13 cellular contexts compared by ENCODE assay signal in the genomic region with DNA sequence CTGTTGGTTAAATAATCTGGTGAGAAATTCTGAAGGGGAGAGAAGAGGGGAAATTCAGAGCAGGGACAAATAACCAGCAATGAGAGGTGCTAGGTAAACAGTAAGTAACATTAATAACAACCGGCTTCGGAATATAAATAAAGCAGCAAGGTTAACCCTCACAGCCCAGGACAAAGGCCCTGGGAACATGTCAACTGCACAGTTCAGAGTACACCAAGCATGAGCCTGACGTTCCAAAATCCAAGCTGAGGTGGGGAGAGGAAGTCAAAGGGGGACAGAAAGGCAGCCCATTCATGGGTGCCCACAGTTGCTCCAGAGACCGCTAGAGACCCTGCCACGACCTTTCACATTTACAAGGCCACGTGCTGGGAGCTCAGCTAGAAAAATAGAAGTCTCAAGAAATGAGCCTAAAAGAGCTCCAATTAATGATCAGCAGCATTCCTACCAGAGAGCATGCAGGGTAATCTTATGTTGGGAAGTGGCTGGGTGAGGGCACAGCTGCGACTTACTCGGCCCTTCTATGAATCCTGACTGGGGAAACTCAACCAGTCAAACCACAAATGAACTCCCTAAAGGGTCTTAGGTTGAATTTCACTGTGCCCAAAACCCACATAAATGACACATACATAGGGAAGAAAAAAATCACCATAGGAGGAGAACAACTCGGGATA. TPM values are rescaled to one million over a fixed set of nuclear protein-coding genes. Genes with fewer than 3 reads are reported as not detected.
DNase-seq lines count a peak whose midpoint lies in the region; ATAC-seq and TF ChIP-seq lines count a peak whose summit lies in the region.
"Had no signal": no experiment of that assay in that cellular context is flagged by ENCODE, and none has a peak within 500 bp of the region (broad histone marks: within the 10 kb centered on the region; RNA-seq: fewer than 3 reads in every experiment).

No MANE protein-coding gene starts in this region.

- DNase-seq in activated CD4-positive, alpha-beta T cell treated with anti-CD3 and anti-CD28 coated beads for 36 hours, result no peak
- no peak for DNase-seq in activated CD4-positive, alpha-beta T cell treated with anti-CD3 and anti-CD28 coated beads for 1 hour
- DNase-seq in activated naive CD8-positive, alpha-beta T cell treated with anti-CD3 and anti-CD28 coated beads for 36 hours, result no peak
- no peak for DNase-seq in mucosa of descending colon
- no peak for DNase-seq in stomach
- no peak for DNase-seq in mucosa of gallbladder (ENCODE audit: low spot score)
- no peak for DNase-seq in nucleus accumbens (lab: John Stamatoyannopoulos, UW)
- DNase-seq: 8988T; activated CD8-positive, alpha-beta memory T cell treated with anti-CD3 and anti-CD28 coated beads, Interleukin-2, amount 50 U/mL, for 48 hours; SK-N-SH; stimulated activated CD4-positive, alpha-beta T cell treated with anti-CD3 and anti-CD28 coated beads, Interleukin-2, amount 100 ng/mL, for 48 hours had no signal

- POLR2A ChIA-PET in activated CD4-positive, alpha-beta T cell treated with anti-CD3 and anti-CD28 coated beads for 36 hours (lab: Charles Lee), result interaction anchor here (0.6 to 1.3 kb wide), 3 partner anchors 9 to 224 kb away, joined by 3 to 6 read pairs (median 3); no protein-coding TSS in a partner anchor

- no peak for TF ChIP-seq CTCF in mucosa of descending colon (IDR thresholded peaks at IDR 0.05)
- TF ChIP-seq CTCF in stomach (IDR thresholded peaks at IDR 0.05), result no peak

- peak overlapping the region; percentile 98 for H3K27ac Mint-ChIP-seq in activated CD4-positive, alpha-beta T cell treated with anti-CD3 and anti-CD28 coated beads for 36 hours
- H3K27ac Mint-ChIP-seq in activated naive CD8-positive, alpha-beta T cell treated with anti-CD3 and anti-CD28 coated beads for 36 hours, result peak overlapping the region; percentile 89

- H3K4me1 ChIP-seq in mucosa of descending colon (ENCODE audit: low read depth) (peaks cover 19% of the 10 kb centered on the region), stomach (peaks cover 0 to 41% (median 21%) of the 10 kb centered on the region in 4 donors)

- TF ChIP-seq EP300 in stomach (IDR thresholded peaks at IDR 0.05), result no peak

- H3K9me3 ChIP-seq in mucosa of descending colon (no peaks in the 10 kb centered on the region), stomach (no peaks in the 10 kb centered on the region)
- H3K9me3 ChIP-seq: SK-N-SH had no signal

- intact Hi-C loops in activated CD4-positive, alpha-beta T cell treated with anti-CD3 and anti-CD28 coated beads for 36 hours (cut with DNase I, micrococcal nuclease), result no loop called here
- intact Hi-C loops in mucosa of descending colon (cut with DNase I, micrococcal nuclease), result no loop called here
- intact Hi-C loops in stomach (cut with DNase I; ENCODE audit: low total_unique reads), result no loop called here

- H3K4me3 Mint-ChIP-seq in activated CD4-positive, alpha-beta T cell treated with anti-CD3 and anti-CD28 coated beads for 36 hours, result peak overlapping the region; percentile 75
- peak overlapping the region; percentile 78 for H3K4me3 Mint-ChIP-seq in activated naive CD8-positive, alpha-beta T cell treated with anti-CD3 and anti-CD28 coated beads for 36 hours

- H3K27me3 Mint-ChIP-seq in activated CD4-positive, alpha-beta T cell treated with anti-CD3 and anti-CD28 coated beads for 36 hours, result no peaks in the 10 kb centered on the region
- H3K27me3 Mint-ChIP-seq in activated naive CD8-positive, alpha-beta T cell treated with anti-CD3 and anti-CD28 coated beads for 36 hours, result no peaks in the 10 kb centered on the region

- no peak overlapping the region for H3K4me3 ChIP-seq in mucosa of descending colon
- peak overlapping the region in 1 of 4 donors; percentile 18 for H3K4me3 ChIP-seq in stomach
- H3K4me3 ChIP-seq: K562 had no signal

- peaks cover 28% of the 10 kb centered on the region for H3K36me3 Mint-ChIP-seq in activated CD4-positive, alpha-beta T cell treated with anti-CD3 and anti-CD28 coated beads for 36 hours (ENCODE audit: low read depth)
- peaks cover 40% of the 10 kb centered on the region for H3K36me3 Mint-ChIP-seq in activated naive CD8-positive, alpha-beta T cell treated with anti-CD3 and anti-CD28 coated beads for 36 hours

- ATAC-seq in activated CD4-positive, alpha-beta T cell treated with anti-CD3 and anti-CD28 coated beads for 36 hours, result no peak
- ATAC-seq in mucosa of descending colon (peak; percentile 61), HG03108 (IDR thresholded peaks at IDR 0.05; ENCODE audit: unreplicated experiment) (no peak)
- ATAC-seq: K562 had no signal

- CTCF ChIA-PET in activated CD4-positive, alpha-beta T cell treated with anti-CD3 and anti-CD28 coated beads for 36 hours (lab: Charles Lee), result interaction anchor here (0.7 to 2.6 kb wide), 5 partner anchors 11 to 412 kb away, joined by 3 to 9 read pairs (median 5); no protein-coding TSS in a partner anchor

- no peaks in the 10 kb centered on the region for H3K36me3 ChIP-seq in mucosa of descending colon (ENCODE audit: low read depth)
- peaks cover 0 to 6% (median 0%) of the 10 kb centered on the region in 4 donors for H3K36me3 ChIP-seq in stomach

- no peaks in the 10 kb centered on the region for H3K27me3 ChIP-seq in stomach

- H3K4me1 Mint-ChIP-seq in activated CD4-positive, alpha-beta T cell treated with anti-CD3 and anti-CD28 coated beads for 36 hours, result peaks cover 61% of the 10 kb centered on the region
- H3K4me1 Mint-ChIP-seq in activated naive CD8-positive, alpha-beta T cell treated with anti-CD3 and anti-CD28 coated beads for 36 hours, result peaks cover 54% of the 10 kb centered on the region

- no peak for TF ChIP-seq POLR2A in stomach (IDR thresholded peaks at IDR 0.05)

- WGBS in stomach, 5 donors, result 41 to 58% (median 54%) methylated on average over 9 of the region's 9 CpGs

- no peaks in the 10 kb centered on the region for H3K9me3 Mint-ChIP-seq in activated CD4-positive, alpha-beta T cell treated with anti-CD3 and anti-CD28 coated beads for 36 hours (ENCODE audit: low read depth)
- no peaks in the 10 kb centered on the region for H3K9me3 Mint-ChIP-seq in activated naive CD8-positive, alpha-beta T cell treated with anti-CD3 and anti-CD28 coated beads for 36 hours

- peak overlapping the region in 4 of 5 donors; percentile 69 to 84 (median 79) for H3K27ac ChIP-seq in stomach

RNA-seq across cellular contexts. Expression of gene UXS1, which starts 55.1 kb away (rescaled TPM):
- total RNA-seq in activated CD4-positive, alpha-beta T cell treated with anti-CD3 and anti-CD28 coated beads for 36 hours, result 10 to 100 TPM; 35.6 to 37.7 TPM
- total RNA-seq in activated naive CD8-positive, alpha-beta T cell treated with anti-CD3 and anti-CD28 coated beads for 36 hours, result 10 to 100 TPM; 43.4 to 44.5 TPM
- 10 to 100 TPM; 26.3 to 39.0 (median 30.7) TPM for total RNA-seq in mucosa of descending colon
- total RNA-seq in stomach, result 100 to 1,000 TPM in 1 of 5 donors, 10 to 100 TPM in 3, 1 to 10 TPM in 1; 7.0 to 111 (median 30.5) TPM
- polyA plus RNA-seq in stomach, result 10 to 100 TPM; 12.3 to 15.4 (median 13.3) TPM
- total RNA-seq in mucosa of gallbladder, result 45.8 TPM
